ENCODE assay signal across 1 cellular context in the genomic region with DNA sequence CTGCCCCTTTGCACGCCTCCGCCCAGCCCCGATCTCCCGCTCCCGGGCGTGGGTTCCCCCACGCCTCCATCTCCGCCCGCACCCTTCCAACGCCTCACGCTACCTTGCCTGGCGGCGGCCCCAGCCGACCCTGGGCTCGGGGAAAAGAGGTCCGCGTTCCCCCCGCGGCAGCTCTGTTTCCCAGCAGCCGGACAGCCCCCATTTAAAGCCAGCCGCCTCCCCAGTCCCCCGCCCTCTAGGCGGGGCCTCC.
TF ChIP-seq lines count a peak whose summit lies in the region.

A gene with protein sequence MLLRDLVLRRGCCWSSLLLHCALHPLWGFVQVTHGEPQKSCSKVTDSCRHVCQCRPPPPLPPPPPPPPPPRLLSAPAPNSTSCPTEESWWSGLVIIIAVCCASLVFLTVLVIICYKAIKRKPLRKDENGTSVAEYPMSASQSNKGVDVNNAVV (minus strand): TSS at position 179 of the 250 bp plus-strand sequence. CDS start 767 bp downstream, outside the sequence.

TF ChIP-seq in HepG2, 621 proteins besides CTCF, POLR2A, EP300 and RAD21 (continues in another document):
- TF ChIP-seq, protein P1, sequence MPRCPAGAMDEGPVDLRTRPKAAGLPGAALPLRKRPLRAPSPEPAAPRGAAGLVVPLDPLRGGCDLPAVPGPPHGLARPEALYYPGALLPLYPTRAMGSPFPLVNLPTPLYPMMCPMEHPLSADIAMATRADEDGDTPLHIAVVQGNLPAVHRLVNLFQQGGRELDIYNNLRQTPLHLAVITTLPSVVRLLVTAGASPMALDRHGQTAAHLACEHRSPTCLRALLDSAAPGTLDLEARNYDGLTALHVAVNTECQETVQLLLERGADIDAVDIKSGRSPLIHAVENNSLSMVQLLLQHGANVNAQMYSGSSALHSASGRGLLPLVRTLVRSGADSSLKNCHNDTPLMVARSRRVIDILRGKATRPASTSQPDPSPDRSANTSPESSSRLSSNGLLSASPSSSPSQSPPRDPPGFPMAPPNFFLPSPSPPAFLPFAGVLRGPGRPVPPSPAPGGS (CRISPR knock-in tag; IDR thresholded peaks at IDR 0.05) = peak; percentile 27; the same call in 1 of the 2 replicates
- TF ChIP-seq MAZ (IDR thresholded peaks at IDR 0.05; ENCODE audit: borderline replicate concordance, low read depth, low read length) (no peak), MAZ (CRISPR knock-in tag; IDR thresholded peaks at IDR 0.05; ENCODE audit: low read depth) (no peak), BRCA1 (CRISPR knock-in tag; IDR thresholded peaks at IDR 0.05) (no peak), ZSCAN21 (CRISPR knock-in tag; IDR thresholded peaks at IDR 0.05; ENCODE audit: borderline replicate concordance) (no peak), ZNF564 (CRISPR knock-in tag; IDR thresholded peaks at IDR 0.05) (0 out of 2 replicates have a peak, but pooled peaks have one; percentile 49), CC2D1A (CRISPR knock-in tag; IDR thresholded peaks at IDR 0.05) (no peak), NRL (CRISPR knock-in tag; IDR thresholded peaks at IDR 0.05; ENCODE audit: borderline replicate concordance) (no peak), TBX2 (CRISPR knock-in tag; IDR thresholded peaks at IDR 0.05; ENCODE audit: borderline replicate concordance) (peak; percentile 48), JDP2 (CRISPR knock-in tag; IDR thresholded peaks at IDR 0.05; ENCODE audit: borderline replicate concordance) (no peak), ZMAT3 (CRISPR knock-in tag; conservative IDR thresholded peaks at IDR 0.05) (0 out of 2 replicates have a peak, but pooled peaks have one; percentile 33), ZFP36L2 (CRISPR knock-in tag; IDR thresholded peaks at IDR 0.05) (no peak), ELF1 (CRISPR knock-in tag; IDR thresholded peaks at IDR 0.05) (no peak), HNRNPK (IDR thresholded peaks at IDR 0.05; ENCODE audit: low read depth, low read length, poor library complexity, severe bottlenecking) (peak; percentile 31), CBX5 (CRISPR knock-in tag; IDR thresholded peaks at IDR 0.05; ENCODE audit: borderline replicate concordance) (no peak), ZNF788 (CRISPR knock-in tag; IDR thresholded peaks at IDR 0.05; ENCODE audit: borderline replicate concordance) (peak; percentile 13; the same call in 1 of the 2 replicates), TBP (CRISPR knock-in tag; IDR thresholded peaks at IDR 0.05) (no peak), IKZF1 (IDR thresholded peaks at IDR 0.05) (no peak), ZNF841 (CRISPR knock-in tag; IDR thresholded peaks at IDR 0.05; ENCODE audit: borderline replicate concordance) (0 out of 2 replicates have a peak, but pooled peaks have one; percentile 55), MEIS2 (CRISPR knock-in tag; IDR thresholded peaks at IDR 0.05) (no peak), MTA3 (CRISPR knock-in tag; IDR thresholded peaks at IDR 0.05) (no peak), PHF8 (CRISPR knock-in tag; IDR thresholded peaks at IDR 0.05) (peak; percentile 50; the same call in 1 of the 2 replicates), KAT7 (CRISPR knock-in tag; IDR thresholded peaks at IDR 0.05; ENCODE audit: borderline replicate concordance) (no peak), ZNF615 (CRISPR knock-in tag; IDR thresholded peaks at IDR 0.05; ENCODE audit: borderline replicate concordance) (no peak)
- TF ChIP-seq, protein P2, sequence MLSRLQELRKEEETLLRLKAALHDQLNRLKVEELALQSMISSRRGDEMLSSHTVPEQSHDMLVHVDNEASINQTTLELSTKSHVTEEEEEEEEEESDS (CRISPR knock-in tag; IDR thresholded peaks at IDR 0.05; ENCODE audit: borderline replicate concordance) = no peak
- TF ChIP-seq, protein P3, sequence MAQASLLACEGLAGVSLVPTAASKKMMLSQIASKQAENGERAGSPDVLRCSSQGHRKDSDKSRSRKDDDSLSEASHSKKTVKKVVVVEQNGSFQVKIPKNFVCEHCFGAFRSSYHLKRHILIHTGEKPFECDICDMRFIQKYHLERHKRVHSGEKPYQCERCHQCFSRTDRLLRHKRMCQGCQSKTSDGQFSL (CRISPR knock-in tag; IDR thresholded peaks at IDR 0.05) = no peak
- TF ChIP-seq, protein P4, sequence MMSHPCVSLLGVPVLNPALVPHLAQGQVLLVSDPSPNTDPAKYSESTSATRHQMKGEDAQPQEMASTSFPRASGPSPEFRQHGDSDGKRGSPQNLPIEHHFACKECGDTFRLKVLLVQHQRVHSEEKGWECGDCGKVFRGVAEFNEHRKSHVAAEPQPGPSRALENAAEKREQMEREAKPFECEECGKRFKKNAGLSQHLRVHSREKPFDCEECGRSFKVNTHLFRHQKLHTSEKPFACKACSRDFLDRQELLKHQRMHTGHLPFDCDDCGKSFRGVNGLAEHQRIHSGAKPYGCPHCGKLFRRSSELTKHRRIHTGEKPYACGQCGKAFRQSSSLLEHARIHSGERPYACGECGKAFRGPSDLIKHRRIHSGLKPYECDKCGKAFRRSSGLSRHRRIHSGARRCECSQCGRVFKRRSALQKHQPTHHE (CRISPR knock-in tag; IDR thresholded peaks at IDR 0.05; ENCODE audit: borderline replicate concordance) = no peak
- TF ChIP-seq, protein P5, sequence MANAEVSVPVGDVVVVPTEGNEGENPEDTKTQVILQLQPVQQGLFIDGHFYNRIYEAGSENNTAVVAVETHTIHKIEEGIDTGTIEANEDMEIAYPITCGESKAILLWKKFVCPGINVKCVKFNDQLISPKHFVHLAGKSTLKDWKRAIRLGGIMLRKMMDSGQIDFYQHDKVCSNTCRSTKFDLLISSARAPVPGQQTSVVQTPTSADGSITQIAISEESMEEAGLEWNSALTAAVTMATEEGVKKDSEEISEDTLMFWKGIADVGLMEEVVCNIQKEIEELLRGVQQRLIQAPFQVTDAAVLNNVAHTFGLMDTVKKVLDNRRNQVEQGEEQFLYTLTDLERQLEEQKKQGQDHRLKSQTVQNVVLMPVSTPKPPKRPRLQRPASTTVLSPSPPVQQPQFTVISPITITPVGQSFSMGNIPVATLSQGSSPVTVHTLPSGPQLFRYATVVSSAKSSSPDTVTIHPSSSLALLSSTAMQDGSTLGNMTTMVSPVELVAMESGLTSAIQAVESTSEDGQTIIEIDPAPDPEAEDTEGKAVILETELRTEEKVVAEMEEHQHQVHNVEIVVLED (CRISPR knock-in tag; IDR thresholded peaks at IDR 0.05; ENCODE audit: borderline replicate concordance) = no peak
- TF ChIP-seq, protein P6, sequence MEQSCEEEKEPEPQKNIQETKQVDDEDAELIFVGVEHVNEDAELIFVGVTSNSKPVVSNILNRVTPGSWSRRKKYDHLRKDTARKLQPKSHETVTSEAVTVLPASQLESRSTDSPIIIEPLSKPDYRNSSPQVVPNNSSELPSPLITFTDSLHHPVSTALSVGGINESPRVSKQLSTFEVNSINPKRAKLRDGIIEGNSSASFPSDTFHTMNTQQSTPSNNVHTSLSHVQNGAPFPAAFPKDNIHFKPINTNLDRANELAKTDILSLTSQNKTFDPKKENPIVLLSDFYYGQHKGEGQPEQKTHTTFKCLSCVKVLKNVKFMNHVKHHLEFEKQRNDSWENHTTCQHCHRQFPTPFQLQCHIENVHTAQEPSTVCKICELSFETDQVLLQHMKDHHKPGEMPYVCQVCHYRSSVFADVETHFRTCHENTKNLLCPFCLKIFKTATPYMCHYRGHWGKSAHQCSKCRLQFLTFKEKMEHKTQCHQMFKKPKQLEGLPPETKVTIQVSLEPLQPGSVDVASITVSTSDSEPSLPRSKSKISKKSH (CRISPR knock-in tag; IDR thresholded peaks at IDR 0.05; ENCODE audit: borderline replicate concordance) = no peak
- TF ChIP-seq, protein P7, sequence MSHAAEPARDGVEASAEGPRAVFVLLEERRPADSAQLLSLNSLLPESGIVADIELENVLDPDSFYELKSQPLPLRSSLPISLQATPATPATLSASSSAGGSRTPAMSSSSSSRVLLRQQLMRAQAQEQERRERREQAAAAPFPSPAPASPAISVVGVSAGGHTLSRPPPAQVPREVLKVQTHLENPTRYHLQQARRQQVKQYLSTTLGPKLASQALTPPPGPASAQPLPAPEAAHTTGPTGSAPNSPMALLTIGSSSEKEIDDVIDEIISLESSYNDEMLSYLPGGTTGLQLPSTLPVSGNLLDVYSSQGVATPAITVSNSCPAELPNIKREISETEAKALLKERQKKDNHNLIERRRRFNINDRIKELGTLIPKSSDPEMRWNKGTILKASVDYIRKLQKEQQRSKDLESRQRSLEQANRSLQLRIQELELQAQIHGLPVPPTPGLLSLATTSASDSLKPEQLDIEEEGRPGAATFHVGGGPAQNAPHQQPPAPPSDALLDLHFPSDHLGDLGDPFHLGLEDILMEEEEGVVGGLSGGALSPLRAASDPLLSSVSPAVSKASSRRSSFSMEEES (CRISPR knock-in tag; IDR thresholded peaks at IDR 0.05) = no peak
- TF ChIP-seq, protein P8, sequence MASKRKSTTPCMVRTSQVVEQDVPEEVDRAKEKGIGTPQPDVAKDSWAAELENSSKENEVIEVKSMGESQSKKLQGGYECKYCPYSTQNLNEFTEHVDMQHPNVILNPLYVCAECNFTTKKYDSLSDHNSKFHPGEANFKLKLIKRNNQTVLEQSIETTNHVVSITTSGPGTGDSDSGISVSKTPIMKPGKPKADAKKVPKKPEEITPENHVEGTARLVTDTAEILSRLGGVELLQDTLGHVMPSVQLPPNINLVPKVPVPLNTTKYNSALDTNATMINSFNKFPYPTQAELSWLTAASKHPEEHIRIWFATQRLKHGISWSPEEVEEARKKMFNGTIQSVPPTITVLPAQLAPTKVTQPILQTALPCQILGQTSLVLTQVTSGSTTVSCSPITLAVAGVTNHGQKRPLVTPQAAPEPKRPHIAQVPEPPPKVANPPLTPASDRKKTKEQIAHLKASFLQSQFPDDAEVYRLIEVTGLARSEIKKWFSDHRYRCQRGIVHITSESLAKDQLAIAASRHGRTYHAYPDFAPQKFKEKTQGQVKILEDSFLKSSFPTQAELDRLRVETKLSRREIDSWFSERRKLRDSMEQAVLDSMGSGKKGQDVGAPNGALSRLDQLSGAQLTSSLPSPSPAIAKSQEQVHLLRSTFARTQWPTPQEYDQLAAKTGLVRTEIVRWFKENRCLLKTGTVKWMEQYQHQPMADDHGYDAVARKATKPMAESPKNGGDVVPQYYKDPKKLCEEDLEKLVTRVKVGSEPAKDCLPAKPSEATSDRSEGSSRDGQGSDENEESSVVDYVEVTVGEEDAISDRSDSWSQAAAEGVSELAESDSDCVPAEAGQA (IDR thresholded peaks at IDR 0.05; ENCODE audit: low read depth) = no peak
- TF ChIP-seq, protein P8 (CRISPR knock-in tag; IDR thresholded peaks at IDR 0.05; ENCODE audit: borderline replicate concordance) = no peak
- TF ChIP-seq, protein P9, sequence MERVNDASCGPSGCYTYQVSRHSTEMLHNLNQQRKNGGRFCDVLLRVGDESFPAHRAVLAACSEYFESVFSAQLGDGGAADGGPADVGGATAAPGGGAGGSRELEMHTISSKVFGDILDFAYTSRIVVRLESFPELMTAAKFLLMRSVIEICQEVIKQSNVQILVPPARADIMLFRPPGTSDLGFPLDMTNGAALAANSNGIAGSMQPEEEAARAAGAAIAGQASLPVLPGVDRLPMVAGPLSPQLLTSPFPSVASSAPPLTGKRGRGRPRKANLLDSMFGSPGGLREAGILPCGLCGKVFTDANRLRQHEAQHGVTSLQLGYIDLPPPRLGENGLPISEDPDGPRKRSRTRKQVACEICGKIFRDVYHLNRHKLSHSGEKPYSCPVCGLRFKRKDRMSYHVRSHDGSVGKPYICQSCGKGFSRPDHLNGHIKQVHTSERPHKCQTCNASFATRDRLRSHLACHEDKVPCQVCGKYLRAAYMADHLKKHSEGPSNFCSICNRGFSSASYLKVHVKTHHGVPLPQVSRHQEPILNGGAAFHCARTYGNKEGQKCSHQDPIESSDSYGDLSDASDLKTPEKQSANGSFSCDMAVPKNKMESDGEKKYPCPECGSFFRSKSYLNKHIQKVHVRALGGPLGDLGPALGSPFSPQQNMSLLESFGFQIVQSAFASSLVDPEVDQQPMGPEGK (CRISPR knock-in tag; IDR thresholded peaks at IDR 0.05) = peak; percentile 54; the same call in 1 of the 2 replicates
- TF ChIP-seq, protein P10, sequence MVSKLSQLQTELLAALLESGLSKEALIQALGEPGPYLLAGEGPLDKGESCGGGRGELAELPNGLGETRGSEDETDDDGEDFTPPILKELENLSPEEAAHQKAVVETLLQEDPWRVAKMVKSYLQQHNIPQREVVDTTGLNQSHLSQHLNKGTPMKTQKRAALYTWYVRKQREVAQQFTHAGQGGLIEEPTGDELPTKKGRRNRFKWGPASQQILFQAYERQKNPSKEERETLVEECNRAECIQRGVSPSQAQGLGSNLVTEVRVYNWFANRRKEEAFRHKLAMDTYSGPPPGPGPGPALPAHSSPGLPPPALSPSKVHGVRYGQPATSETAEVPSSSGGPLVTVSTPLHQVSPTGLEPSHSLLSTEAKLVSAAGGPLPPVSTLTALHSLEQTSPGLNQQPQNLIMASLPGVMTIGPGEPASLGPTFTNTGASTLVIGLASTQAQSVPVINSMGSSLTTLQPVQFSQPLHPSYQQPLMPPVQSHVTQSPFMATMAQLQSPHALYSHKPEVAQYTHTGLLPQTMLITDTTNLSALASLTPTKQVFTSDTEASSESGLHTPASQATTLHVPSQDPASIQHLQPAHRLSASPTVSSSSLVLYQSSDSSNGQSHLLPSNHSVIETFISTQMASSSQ (IDR thresholded peaks at IDR 0.05; ENCODE audit: low read depth) = no peak
- TF ChIP-seq, protein P10 (CRISPR knock-in tag; IDR thresholded peaks at IDR 0.05; ENCODE audit: borderline replicate concordance) = 0 out of 2 replicates have a peak, but pooled peaks have one; percentile 1
